Comparison of ENCODE assay signal across 9 cellular contexts in the genomic region with DNA sequence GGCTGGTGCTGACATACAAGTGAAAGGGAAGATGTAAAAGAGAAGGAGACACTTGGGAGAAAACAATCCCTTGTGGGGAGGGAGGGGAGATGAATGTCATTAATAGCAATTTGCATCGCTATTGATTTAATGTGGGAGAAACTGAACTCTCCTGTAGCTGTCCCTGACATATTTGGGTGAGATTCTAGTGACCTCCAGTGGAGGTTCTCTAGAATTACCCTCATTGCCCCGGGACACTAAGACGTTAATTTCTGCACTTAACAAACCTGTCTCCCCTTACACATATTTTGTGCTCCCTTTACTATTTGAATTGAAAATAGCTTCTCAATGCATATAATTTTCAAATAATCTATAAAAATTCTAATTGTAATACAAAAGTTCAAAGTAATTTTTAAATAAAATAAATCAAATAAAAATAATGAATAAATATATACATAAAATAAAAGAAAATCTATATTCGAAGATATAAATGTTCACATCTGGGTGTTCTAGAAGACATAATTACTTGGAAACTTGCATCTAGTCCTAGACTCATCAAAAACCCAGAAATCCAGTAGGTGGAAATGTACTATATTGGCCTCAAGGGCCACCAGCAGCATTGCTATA.
DNase-seq lines count a peak whose midpoint lies in the region; ATAC-seq, FAIRE-seq and TF ChIP-seq lines count a peak whose summit lies in the region.
"Had no signal": no experiment of that assay in that cellular context is flagged by ENCODE, and none has a peak within 500 bp of the region (broad histone marks: within the 10 kb centered on the region; RNA-seq: fewer than 3 reads in every experiment).

No MANE protein-coding gene starts in this region.

- ATAC-seq in HG03139 (IDR thresholded peaks at IDR 0.05; ENCODE audit: unreplicated experiment): peak; percentile 56
- ATAC-seq in GM12878: peak; percentile 84
- ATAC-seq in GM21825 (IDR thresholded peaks at IDR 0.05; ENCODE audit: unreplicated experiment): no peak

- peak; percentile 86 for DNase-seq in NCI-H510A treated with DMSO at 0.1 percent for 48 hours (lab: John Stamatoyannopoulos, UW)
- no peak for DNase-seq in NCI-H510A (lab: John Stamatoyannopoulos, UW)
- DNase-seq in NCI-H2227 (lab: John Stamatoyannopoulos, UW; ENCODE audit: unreplicated experiment): peak; percentile 72
- no peak for DNase-seq in GM12878 (ENCODE audit: low read depth, low spot score)
- DNase-seq in iPS-NIHi7 (ENCODE audit: extremely low spot score): peak; percentile 63
- DNase-seq in testis: no peak

- no peak overlapping the region for H3K4me3 ChIP-seq in GM12878
- H3K4me3 ChIP-seq in testis: no peak overlapping the region
- H3K4me3 ChIP-seq: BLaER1 had no signal

- FAIRE-seq in GM12878 (lab: Jason Lieb, UNC): peak; percentile 89

- no peaks in the 10 kb centered on the region for H4K20me1 ChIP-seq in GM12878 (ENCODE audit: control insufficient read depth, insufficient read depth)
- H4K20me1 ChIP-seq: BLaER1 had no signal

- no peaks in the 10 kb centered on the region for H3K9me3 ChIP-seq in GM12878 (replicated peaks; ENCODE audit: control insufficient read depth, insufficient read depth, low read length)
- no peaks in the 10 kb centered on the region for H3K9me3 ChIP-seq in testis
- H3K9me3 ChIP-seq: BLaER1 had no signal

- 2% methylated on average over 4 of the region's 4 CpGs for WGBS in GM12878 (ENCODE audit: insufficient coverage, insufficient replicate concordance, low lambda C conversion rate, missing lambda C conversion rate)
- WGBS in testis, 2 donors: 33% methylated on average over 4 of the region's 4 CpGs

- BruUV-seq in GM12878 (replicated peaks; lab: Mats Ljungman, UMichigan): no TSS peak

- CTCF ChIA-PET in GM12878 (lab: Yijun Ruan, JAX): interaction anchor here (0.5 to 1.5 kb wide), 9 partner anchors 11 to 1744 kb away, joined by 3 to 6 read pairs (median 4); no protein-coding TSS in a partner anchor

- H3K27me3 ChIP-seq in GM12878 (replicated peaks in 1 of 2; ENCODE audit: control insufficient read depth in 2 of 2, insufficient read depth in 2 of 2, low read length in 1 of 2) (no peaks in the 10 kb centered on the region), testis (no peaks in the 10 kb centered on the region)
- H3K27me3 ChIP-seq: BLaER1 had no signal

- SMC1A ChIA-PET in GM12878 (lab: Charles Lee; ENCODE audit: uncharacterized antibody, unreplicated experiment): interaction anchor here (0.6 to 0.7 kb wide), 3 partner anchors 1237 to 1718 kb away, joined by 3 read pairs; no protein-coding TSS in a partner anchor

- H3K4me2 ChIP-seq in GM12878 (ENCODE audit: control insufficient read depth, insufficient read depth): no peak overlapping the region
- H3K4me2 ChIP-seq: BLaER1 had no signal

- TF ChIP-seq EP300 in GM12878 (IDR thresholded peaks at IDR 0.05; ENCODE audit: borderline replicate concordance in 1 of 2, control insufficient read depth in 1 of 2, low read depth in 2 of 2, low read length in 2 of 2): no peak

- RAD21 ChIA-PET in GM12878 (lab: Charles Lee; ENCODE audit: unreplicated experiment): interaction anchor here (1.1 to 1.4 kb wide), 4 partner anchors 182 to 1714 kb away, joined by 3 to 4 read pairs (median 4); no protein-coding TSS in a partner anchor

- in situ Hi-C loops in GM12878 (cut with MboI): no loop called here

- no peaks in the 10 kb centered on the region for H3K36me3 ChIP-seq in GM12878 (ENCODE audit: control insufficient read depth in 2 of 2, insufficient read depth in 2 of 2, low read length in 1 of 2)
- no peaks in the 10 kb centered on the region for H3K36me3 ChIP-seq in testis (ENCODE audit: low read depth, missing control alignments)
- H3K36me3 ChIP-seq: BLaER1 had no signal

- POLR2A ChIA-PET in GM12878 (lab: Charles Lee): no interaction called here

- TF ChIP-seq POLR2A in GM12878 (IDR thresholded peaks at IDR 0.05; ENCODE audit: low read depth, low read length) (no peak), testis (IDR thresholded peaks at IDR 0.05) (no peak)

- intact Hi-C loops in GM12878 (cut with micrococcal nuclease; ENCODE audit: unreplicated experiment): loop anchor here (5.0 to 10.0 kb wide), 5 partner anchors 189 to 1711 kb away; no protein-coding TSS in a partner anchor
- intact Hi-C loops in testis (cut with DNase I; ENCODE audit: low total_unique reads): no loop called here

- no peak overlapping the region for H3K9ac ChIP-seq in GM12878 (ENCODE audit: control insufficient read depth, insufficient read depth, low read length)
- H3K9ac ChIP-seq: BLaER1 had no signal

- no peak overlapping the region for H2AFZ ChIP-seq in GM12878 (ENCODE audit: control insufficient read depth, low read depth, low read length)

- H3K79me2 ChIP-seq in GM12878 (ENCODE audit: control insufficient read depth, insufficient read depth, low read length): no peaks in the 10 kb centered on the region

- TF ChIP-seq CTCF in GM12878 (IDR thresholded peaks at IDR 0.05 in 2 of 3, conservative IDR thresholded peaks at IDR 0.05 in 1 of 3; ENCODE audit: control insufficient read depth in 2 of 3, extremely low read depth in 1 of 3, insufficient read depth in 1 of 3, low read depth in 3 of 3, low read length in 3 of 3) (peak; percentile 53 to 68 (median 54); a peak in 5 of 6 replicates), testis (IDR thresholded peaks at IDR 0.05) (peak in 2 of 3 experiments; percentile 58 to 66)

- peak; percentile 69 for TF ChIP-seq RAD21 in GM12878 (IDR thresholded peaks at IDR 0.05; ENCODE audit: insufficient read depth, low read depth, low read length)

- H3K27ac ChIP-seq in GM12878 (ENCODE audit: control insufficient read depth, insufficient read depth) (no peak overlapping the region), testis (no peak overlapping the region)
- H3K27ac ChIP-seq: BLaER1 had no signal

- H3K4me1 ChIP-seq in GM12878 (ENCODE audit: control insufficient read depth, insufficient read depth, low read length): no peaks in the 10 kb centered on the region
- no peaks in the 10 kb centered on the region for H3K4me1 ChIP-seq in testis
- H3K4me1 ChIP-seq: BLaER1 had no signal

TF ChIP-seq in GM12878, 131 proteins besides CTCF, POLR2A, EP300 and RAD21:
- TF ChIP-seq PKNOX1 (IDR thresholded peaks at IDR 0.05) (no peak), SMC3 (IDR thresholded peaks at IDR 0.05; ENCODE audit: borderline replicate concordance, low read length) (peak; percentile 58; the same call in 1 of the 2 replicates), MTA3 (IDR thresholded peaks at IDR 0.05; ENCODE audit: borderline replicate concordance, low read length) (no peak)

Comparison
In these comparisons a context has a peak if more than half of its experiments do, and no peak if none do; other contexts are left out.
1. DNase-seq: peak in NCI-H510A treated with DMSO at 0.1 percent for 48 hours (single experiment), NCI-H2227 (single experiment) and iPS-NIHi7 (single experiment); none in NCI-H510A (single experiment), GM12878 (single experiment) and testis (single experiment).